Comparison of ENCODE assay signal across 8 cellular contexts in the genomic region with DNA sequence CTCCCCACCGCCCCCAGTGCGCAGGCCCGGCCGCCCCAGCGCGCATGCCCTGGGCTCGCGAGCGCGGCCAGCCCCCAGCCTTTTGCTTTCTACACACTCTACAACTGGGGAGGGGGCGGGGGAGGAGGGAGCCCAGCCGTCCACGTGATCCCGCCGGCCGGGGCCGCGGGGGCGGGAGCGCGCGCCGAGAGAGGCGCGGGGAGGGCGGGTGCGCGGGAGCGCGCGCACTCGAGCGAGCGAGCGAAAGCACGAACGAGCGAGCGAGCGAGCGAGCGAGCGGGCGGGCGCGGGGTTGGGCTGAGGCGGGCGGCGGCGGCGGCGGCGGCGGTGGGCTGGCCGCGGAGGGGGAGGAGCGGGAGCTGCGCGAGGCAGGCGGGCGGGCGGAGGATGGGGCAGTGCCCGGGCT. TPM values are rescaled to one million over a fixed set of nuclear protein-coding genes. Genes with fewer than 3 reads are reported as not detected.
DNase-seq lines count a peak whose midpoint lies in the region; ATAC-seq and TF ChIP-seq lines count a peak whose summit lies in the region.

Gene AUTS2 (plus strand): TSS at position 395 of the 406 bp plus-strand sequence. CDS start 1,179 bp downstream, outside the sequence.

- H3K27me3 ChIP-seq in ectodermal cell (ENCODE audit: control insufficient read depth, insufficient read depth, low read length, poor library complexity, severe bottlenecking), result peaks cover 77% of the 10 kb centered on the region

- intact Hi-C loops in lower leg skin (cut with DNase I; ENCODE audit: low total_unique reads), result no loop called here

- no peaks in the 10 kb centered on the region for H3K36me3 ChIP-seq in ectodermal cell (ENCODE audit: control insufficient read depth, insufficient read depth, low read length)

- ATAC-seq in HG02870 (IDR thresholded peaks at IDR 0.05; ENCODE audit: unreplicated experiment), result peak; percentile 45

- WGBS in ectodermal cell, 2 experiments, result 0% methylated on average over 57 to 62 of the region's 63 CpGs
- WGBS in lower leg skin, 2 donors, result 3% methylated on average over 6 of the region's 63 CpGs; no CpG with 5 or more reads in 1 of the 2 donors

- peaks cover 8% of the 10 kb centered on the region for H3K4me1 ChIP-seq in ectodermal cell (ENCODE audit: control insufficient read depth, insufficient read depth, low read length)

- H3K9me3 ChIP-seq in ectodermal cell (ENCODE audit: control insufficient read depth, low read length), result no peaks in the 10 kb centered on the region

- no peak for TF ChIP-seq POLR2A in lower leg skin (IDR thresholded peaks at IDR 0.05)

- no peak for TF ChIP-seq CTCF in GM13977 (IDR thresholded peaks at IDR 0.05; ENCODE audit: extremely low read depth, insufficient read depth, missing control alignments)
- TF ChIP-seq CTCF in lower leg skin (IDR thresholded peaks at IDR 0.05), result no peak

- in situ Hi-C loops in GM13977 (cut with MboI; ENCODE audit: low pct_unique_long_range_greater_than_20kb, low sequenced_read_pairs, unreplicated experiment), result no loop called here

- H3K4me3 ChIP-seq in ectodermal cell (ENCODE audit: insufficient read depth, low read depth, low read length) (peak within 1 kb of the TSS; percentile 67), lower leg skin (ENCODE audit: low read depth, poor library complexity, severe bottlenecking) (peak within 1 kb of the TSS; percentile 95)

- DNase-seq in GM13977 (ENCODE audit: low spot score), result peak; percentile 98
- DNase-seq in NCI-H2107 treated with DMSO at 0.1 percent for 48 hours (lab: John Stamatoyannopoulos, UW; ENCODE audit: unreplicated experiment), result peak; percentile 80
- peak; percentile 12 to 24 for DNase-seq in activated CD4-positive, alpha-beta T cell treated with anti-CD3 and anti-CD28 coated beads, Interleukin-2, amount 50 U/mL, for 4 hours
- DNase-seq in lower leg skin (ENCODE audit: low spot score in 2 of 2), result peak; percentile 84 to 96
- peak; percentile 48 for DNase-seq in stimulated activated CD4-positive, alpha-beta T cell treated with anti-CD3 and anti-CD28 coated beads, Interleukin-4, amount 100 ng/mL, for 1 hour
- no peak for DNase-seq in NOMO-1 treated with DMSO at 0.1 percent for 48 hours (lab: John Stamatoyannopoulos, UW; ENCODE audit: unreplicated experiment)

- peak within 1 kb of the TSS; percentile 22 for H3K27ac ChIP-seq in ectodermal cell (ENCODE audit: insufficient read depth, low read depth, low read length, poor library complexity, severe bottlenecking)

RNA-seq across cellular contexts. Expression of gene AUTS2, which starts in this region (rescaled TPM):
- polyA plus RNA-seq in ectodermal cell (2013, experiment 1 of 4), result 96.2 TPM
- polyA plus RNA-seq in ectodermal cell (2013, experiment 2 of 4), result 125 TPM
- 84.1 TPM for polyA plus RNA-seq in ectodermal cell (2013, experiment 3 of 4)
- polyA plus RNA-seq in ectodermal cell (2013, experiment 4 of 4), result 98.0 TPM
- 10 to 100 TPM; 30.8 to 41.9 (median 40.5) TPM for total RNA-seq in lower leg skin
